Comparison of ENCODE assay signal across 8 cellular contexts in genomic region chr15:68620721-68621528, GRCh38. TPM values are rescaled to one million over a fixed set of nuclear protein-coding genes. Genes with fewer than 3 reads are reported as not detected.
A peak's percentile ranks its signal among the peaks of the same experiment; 100 is the strongest.
DNase-seq lines count a peak whose midpoint lies in the region; ATAC-seq and TF ChIP-seq lines count a peak whose summit lies in the region.

No MANE protein-coding gene starts in this region.

- TF ChIP-seq CTCF in SK-N-SH (IDR thresholded peaks at IDR 0.05), result no peak

- peaks cover 6 to 25% of the 10 kb centered on the region in 2 experiments; a peak in 2 of 4 replicates for H3K4me1 ChIP-seq in SK-N-SH (ENCODE audit: control insufficient read depth in 1 of 2, insufficient read depth in 2 of 2, low read depth in 1 of 2, low read length in 1 of 2)

- H3K36me3 ChIP-seq in SK-N-SH (replicated peaks in 1 of 2; ENCODE audit: control insufficient read depth in 1 of 2, insufficient read depth in 2 of 2, low read length in 1 of 2), result no peaks in the 10 kb centered on the region

- no peak for TF ChIP-seq EP300 in SK-N-SH (IDR thresholded peaks at IDR 0.05; ENCODE audit: borderline replicate concordance in 1 of 2, low read depth in 1 of 2, low read length in 1 of 2)

- H4K20me1 ChIP-seq in SK-N-SH (ENCODE audit: insufficient read depth), result no peaks in the 10 kb centered on the region

- H3K9me2 ChIP-seq in SK-N-SH, result no peaks in the 10 kb centered on the region

- DNase-seq in AG08395 (ENCODE audit: low spot score) (peak; percentile 94), NCI-H2107 (lab: John Stamatoyannopoulos, UW) (peak; percentile 76), cerebellar cortex (ENCODE audit: low spot score) (peak; percentile 57), midbrain (lab: John Stamatoyannopoulos, UW) (peak; percentile 91), CD1c-positive myeloid dendritic cell (ENCODE audit: extremely low spot score) (no peak), SK-N-SH (no peak), NCI-H146 (lab: John Stamatoyannopoulos, UW) (no peak)

- WGBS in SK-N-SH (ENCODE audit: low lambda C conversion rate), result 96% methylated on average over 15 of the region's 19 CpGs

- H3F3A ChIP-seq in SK-N-SH (replicated peaks; ENCODE audit: insufficient read depth), result peaks cover 5% of the 10 kb centered on the region

- H3K4me3 ChIP-seq in SK-N-SH (ENCODE audit: low read depth in 2 of 2, low read length in 1 of 2), result no peak overlapping the region

- POLR2A ChIA-PET in SK-N-SH (lab: Yijun Ruan, JAX), result no interaction called here

- H3K4me2 ChIP-seq in SK-N-SH, result no peak overlapping the region

- H3K27ac ChIP-seq in SK-N-SH (ENCODE audit: low read depth in 2 of 2, low read length in 1 of 2), result no peak overlapping the region

- CTCF ChIA-PET in SK-N-SH (lab: Yijun Ruan, JAX), result interaction anchor here (0.8 to 1.9 kb wide), 2 partner anchors 11 to 53 kb away, joined by 4 read pairs; no protein-coding TSS in a partner anchor

- H3K9me3 ChIP-seq in SK-N-SH, result no peaks in the 10 kb centered on the region

- TF ChIP-seq RAD21 in SK-N-SH (IDR thresholded peaks at IDR 0.05; ENCODE audit: low read length), result no peak

- no peaks in the 10 kb centered on the region for H3K79me2 ChIP-seq in SK-N-SH (ENCODE audit: insufficient read depth)

- H2AFZ ChIP-seq in SK-N-SH (ENCODE audit: low read depth), result no peak overlapping the region

- no peaks in the 10 kb centered on the region for H3K27me3 ChIP-seq in SK-N-SH (ENCODE audit: insufficient read depth)

- ATAC-seq in HG03108 (IDR thresholded peaks at IDR 0.05; ENCODE audit: unreplicated experiment), result no peak

- no peak overlapping the region for H3K9ac ChIP-seq in SK-N-SH

TF ChIP-seq in SK-N-SH, 30 proteins besides CTCF, POLR2A, EP300 and RAD21:
- TF ChIP-seq SMC3 (IDR thresholded peaks at IDR 0.05; ENCODE audit: low read depth, low read length), result no peak
- no peak for TF ChIP-seq ZBTB33 (IDR thresholded peaks at IDR 0.05; ENCODE audit: borderline replicate concordance, low read depth)
- TF ChIP-seq ELF1 (IDR thresholded peaks at IDR 0.05), result no peak
- no peak for TF ChIP-seq CHD2 (IDR thresholded peaks at IDR 0.05; ENCODE audit: low read length, partially characterized antibody)
- no peak for TF ChIP-seq REST (IDR thresholded peaks at IDR 0.05; ENCODE audit: low read depth, low read length)
- no peak for TF ChIP-seq RCOR1 (IDR thresholded peaks at IDR 0.05; ENCODE audit: low read length)
- no peak for TF ChIP-seq SIN3A (IDR thresholded peaks at IDR 0.05; ENCODE audit: borderline replicate concordance, low read depth, low read length)
- TF ChIP-seq USF1 (IDR thresholded peaks at IDR 0.05; ENCODE audit: borderline replicate concordance, low read depth), result no peak
- no peak for TF ChIP-seq MEF2A (IDR thresholded peaks at IDR 0.05; ENCODE audit: borderline replicate concordance, low read depth)
- TF ChIP-seq GABPA (IDR thresholded peaks at IDR 0.05; ENCODE audit: low read depth), result no peak
- TF ChIP-seq TCF12 (IDR thresholded peaks at IDR 0.05), result no peak
- TF ChIP-seq NFIC (IDR thresholded peaks at IDR 0.05; ENCODE audit: borderline replicate concordance), result no peak
- TF ChIP-seq IRF3 (IDR thresholded peaks at IDR 0.05; ENCODE audit: low read depth, low read length), result no peak
- no peak for TF ChIP-seq PBX3 (IDR thresholded peaks at IDR 0.05)
- no peak for TF ChIP-seq USF2 (IDR thresholded peaks at IDR 0.05; ENCODE audit: borderline replicate concordance, low read depth, low read length)
- TF ChIP-seq JUND (IDR thresholded peaks at IDR 0.05), result no peak
- no peak for TF ChIP-seq FOXJ3 (CRISPR knock-in tag; IDR thresholded peaks at IDR 0.05)
TF ChIP-seq in SK-N-SH: peak in this region for 0.

RNA-seq across cellular contexts. Expression of gene CORO2B, which starts 42.1 kb away (rescaled TPM):
- polyA plus RNA-seq in SK-N-SH (2012; rRNA removed), result 2.3 and 3.6 TPM in 2 replicates
- polyA plus RNA-seq in SK-N-SH (2012; cell fraction: cytosol; rRNA removed), result 1.6 and 2.5 TPM in 2 replicates
- 2.8 and 3.1 TPM in 2 replicates for polyA plus RNA-seq in SK-N-SH (2012; cell fraction: nucleus; rRNA removed)

Comparison
In these comparisons a context has a peak if more than half of its experiments do, and no peak if none do; other contexts are left out.
1. DNase-seq: peak in AG08395 (single experiment), NCI-H2107 (single experiment), cerebellar cortex (single experiment) and midbrain (single experiment); none in CD1c-positive myeloid dendritic cell (single experiment), SK-N-SH (single experiment) and NCI-H146 (single experiment).